ENCODE assay signal across 28 cellular contexts in genomic region chr13:60662595-60662994, GRCh38.
A peak's percentile ranks its signal among the peaks of the same experiment; 100 is the strongest.
DNase-seq lines count a peak whose midpoint lies in the region; ATAC-seq and TF ChIP-seq lines count a peak whose summit lies in the region.
"Had no signal": no experiment of that assay in that cellular context is flagged by ENCODE, and none has a peak within 500 bp of the region (broad histone marks: within the 10 kb centered on the region; RNA-seq: fewer than 3 reads in every experiment).

No MANE protein-coding gene starts in this region.

- WGBS in H9 (ENCODE audit: extremely low coverage, insufficient read length, low lambda C conversion rate), result no CpG with 5 or more reads among the region's 1 CpG
- 96 to 98% methylated on average over 1 of the region's 1 CpG for whole genome bisulfite sequencing in sigmoid colon, 2 donors

- no peak overlapping the region for H4K8ac ChIP-seq in H9 (replicated peaks; ENCODE audit: insufficient read length, low read depth, low read length)

- no peak overlapping the region for H3K23ac ChIP-seq in H9 (ENCODE audit: insufficient read length, low read depth, low read length)

- H3K4ac ChIP-seq in H9 (ENCODE audit: low read depth, low read length), result no peak overlapping the region

- H3K4me3 ChIP-seq in OCI-LY3 (ENCODE audit: low read length), result no peak overlapping the region
- no peak overlapping the region for H3K4me3 ChIP-seq in sigmoid colon
- H3K4me3 ChIP-seq: body of pancreas, neural progenitor cell, pancreas, SK-N-MC had no signal

- no peak overlapping the region for H3K9ac ChIP-seq in OCI-LY3 (ENCODE audit: low read length)
- H3K9ac ChIP-seq in H9 (ENCODE audit: extremely low read depth, insufficient read length, low read length), result no peak overlapping the region
- H3K9ac ChIP-seq: neural progenitor cell had no signal

- no peak overlapping the region for H3K4me3 Mint-ChIP-seq in H9
- H3K4me3 Mint-ChIP-seq: activated CD4-positive, alpha-beta memory T cell treated with anti-CD3 and anti-CD28 coated beads for 36 hours; activated T-helper 1 cell treated with anti-CD3 and anti-CD28 coated beads, Interleukin-12 subunit alpha, Interleukin-12 subunit beta, Interleukin-2, Interleukin-4 antibody, amounts not matched to agents 30 ng/mL and 10 ng/mL and 1 ng/mL, durations not matched to agents 14 hours and 24 hours and 36 hours; CD8-positive, alpha-beta T cell; dendritic cell treated with granulocyte-macrophage colony-stimulating factor and Interleukin-4, amounts not matched to agents 40 ng/mL and 50 ng/mL, for 4 days; endodermal cell; neural progenitor cell; stimulated activated memory B cell treated with anti-CD40 and anti-IgM and Interleukin-4, amounts not matched to agents 10 μg/mL and 1 μg/mL and 100 μg/mL, for 72 hours; type B pancreatic cell had no signal

- no peak overlapping the region for H3K56ac ChIP-seq in H9 (ENCODE audit: insufficient read length, low read depth, low read length)

- no peak overlapping the region for H3K18ac ChIP-seq in H9 (ENCODE audit: insufficient read length, low read depth, low read length)

- H3K4me1 ChIP-seq in OCI-LY3 (ENCODE audit: low read length), result peaks cover 2% of the 10 kb centered on the region; the same call in 1 of the 2 replicates
- H3K4me1 ChIP-seq in H9 (ENCODE audit: insufficient read depth, low read length), result no peaks in the 10 kb centered on the region
- H3K4me1 ChIP-seq in sigmoid colon, result no peaks in the 10 kb centered on the region
- H3K4me1 ChIP-seq: body of pancreas, pancreas had no signal

- no peaks in the 10 kb centered on the region for H3K79me1 ChIP-seq in H9 (ENCODE audit: insufficient read depth, low read depth, low read length, poor library complexity, severe bottlenecking)

- no peaks in the 10 kb centered on the region; a peak in 1 of 7 replicates for H3K36me3 Mint-ChIP-seq in H9 (ENCODE audit: insufficient read depth in 1 of 3, low read depth in 3 of 3)
- H3K36me3 Mint-ChIP-seq: activated CD4-positive, alpha-beta memory T cell treated with anti-CD3 and anti-CD28 coated beads for 36 hours; CD8-positive, alpha-beta T cell; neural progenitor cell; stimulated activated memory B cell treated with anti-CD40 and anti-IgM and Interleukin-4, amounts not matched to agents 10 μg/mL and 1 μg/mL and 100 μg/mL, for 72 hours; type B pancreatic cell had no signal

- TF ChIP-seq POLR2A in sigmoid colon (IDR thresholded peaks at IDR 0.05), result no peak

- no peaks in the 10 kb centered on the region for H3K23me2 ChIP-seq in H9 (ENCODE audit: insufficient read length, low read depth, low read length, poor library complexity, severe bottlenecking)

- no peak overlapping the region for H2BK20ac ChIP-seq in H9 (ENCODE audit: low read depth, low read length, poor library complexity, severe bottlenecking)

- peaks cover 0 to 6% of the 10 kb centered on the region in 2 experiments; a peak in 1 of 4 replicates for H3K4me1 Mint-ChIP-seq in H9
- H3K4me1 Mint-ChIP-seq: endodermal cell; stimulated activated memory B cell treated with anti-CD40 and anti-IgM and Interleukin-4, amounts not matched to agents 10 μg/mL and 1 μg/mL and 100 μg/mL, for 72 hours had no signal

- intact Hi-C loops in sigmoid colon (cut with DNase I), result no loop called here

- no peak overlapping the region for H3K4me2 ChIP-seq in OCI-LY3 (ENCODE audit: low read length)
- H3K4me2 ChIP-seq in H9 (ENCODE audit: insufficient read depth, insufficient read length, low read length), result no peak overlapping the region
- H3K4me2 ChIP-seq: neural progenitor cell had no signal

- peaks cover 3% of the 10 kb centered on the region; the same call in 1 of the 2 replicates for H3K27me3 Mint-ChIP-seq in H9 (ENCODE audit: low read depth)
- H3K27me3 Mint-ChIP-seq: activated CD4-positive, alpha-beta memory T cell treated with anti-CD3 and anti-CD28 coated beads for 36 hours; dendritic cell treated with granulocyte-macrophage colony-stimulating factor and Interleukin-4, amounts not matched to agents 40 ng/mL and 50 ng/mL, for 4 days; stimulated activated memory B cell treated with anti-CD40 and anti-IgM and Interleukin-4, amounts not matched to agents 10 μg/mL and 1 μg/mL and 100 μg/mL, for 72 hours; type B pancreatic cell had no signal

- TF ChIP-seq EP300 in sigmoid colon (IDR thresholded peaks at IDR 0.05), result no peak

- no peak for DNase-seq in hepatic stellate cell (ENCODE audit: low spot score)
- no peak for DNase-seq in H9
- no peak for DNase-seq in sigmoid colon
- DNase-seq: activated CD4-positive, alpha-beta memory T cell treated with anti-CD3 and anti-CD28 coated beads for 36 hours; activated CD4-positive, alpha-beta T cell treated with anti-CD3 and anti-CD28 coated beads for 1 hour; activated CD8-positive, alpha-beta memory T cell treated with anti-CD3 and anti-CD28 coated beads, Interleukin-2, amount 50 U/mL, for 4 hours; activated naive CD4-positive, alpha-beta T cell treated with anti-CD3 and anti-CD28 coated beads, Interleukin-2, amount 50 U/mL, for 16 hours; body of pancreas; CD8-positive, alpha-beta T cell; endodermal cell; islet precursor cell; left ventricle myocardium superior; mesendoderm; NCI-H1417 treated with DMSO at 0.1 percent for 48 hours; NCI-H2081; NCI-H526 treated with DMSO at 0.1 percent for 48 hours; pancreas had no signal

- H2BK5ac ChIP-seq in H9 (ENCODE audit: insufficient read length, low read length), result no peak overlapping the region

- no peak overlapping the region for H4K5ac ChIP-seq in H9 (ENCODE audit: insufficient read length, low read depth, low read length)

- no peak overlapping the region for H2BK15ac ChIP-seq in H9 (ENCODE audit: low read depth, low read length)

- H2AFZ ChIP-seq in OCI-LY3 (ENCODE audit: low read depth, low read length) (0 out of 2 replicates have a peak overlapping the region, but pooled peaks have one; percentile 48), H9 (ENCODE audit: low read length) (no peak overlapping the region)
- H2AFZ ChIP-seq: neural progenitor cell had no signal

- H4K91ac ChIP-seq in H9 (ENCODE audit: insufficient read length, low read depth, low read length), result no peak overlapping the region

- H2AK5ac ChIP-seq in H9 (ENCODE audit: insufficient read length, low read length), result no peak overlapping the region

- no peak overlapping the region for H2BK12ac ChIP-seq in H9 (ENCODE audit: insufficient read length, low read depth, low read length)

- no peak overlapping the region for H3T11ph ChIP-seq in H9 (ENCODE audit: low read length)

- H3K27me3 ChIP-seq in OCI-LY3 (ENCODE audit: low read depth, low read length), result no peaks in the 10 kb centered on the region
- no peaks in the 10 kb centered on the region for H3K27me3 ChIP-seq in H9 (ENCODE audit: insufficient read depth, low read length)
- H3K27me3 ChIP-seq in sigmoid colon, result no peaks in the 10 kb centered on the region
- H3K27me3 ChIP-seq: body of pancreas, neural progenitor cell, pancreas had no signal

- no peak overlapping the region for H3K14ac ChIP-seq in H9 (ENCODE audit: insufficient read depth, low read length)

- no peak overlapping the region for H2BK120ac ChIP-seq in H9 (ENCODE audit: low read depth, low read length, poor library complexity, severe bottlenecking)

- H4K20me1 ChIP-seq in OCI-LY3 (ENCODE audit: insufficient read depth, low read length) (no peaks in the 10 kb centered on the region), H9 (ENCODE audit: control insufficient read depth, insufficient read depth, insufficient read length) (no peaks in the 10 kb centered on the region)

- no peaks in the 10 kb centered on the region for H3K9me3 Mint-ChIP-seq in H9
- H3K9me3 Mint-ChIP-seq: activated CD4-positive, alpha-beta memory T cell treated with anti-CD3 and anti-CD28 coated beads for 36 hours; type B pancreatic cell had no signal

- ATAC-seq in GM18502 (IDR thresholded peaks at IDR 0.05; ENCODE audit: poor library complexity, unreplicated experiment), result peak; percentile 85
- peak; percentile 47 for ATAC-seq in HG02798 (IDR thresholded peaks at IDR 0.05; ENCODE audit: poor library complexity, unreplicated experiment)
- ATAC-seq in HG03520 (IDR thresholded peaks at IDR 0.05; ENCODE audit: unreplicated experiment), result peak; percentile 64
- no peak for ATAC-seq in GM18870 (IDR thresholded peaks at IDR 0.05; ENCODE audit: unreplicated experiment)
- ATAC-seq: body of pancreas; CD8-positive, alpha-beta T cell; left ventricle myocardium superior; pancreas; stimulated activated memory B cell treated with anti-CD40 and anti-IgM and Interleukin-4, amounts not matched to agents 10 μg/mL and 1 μg/mL and 100 μg/mL, for 72 hours had no signal

- no peak overlapping the region for H3K27ac Mint-ChIP-seq in H9
- H3K27ac Mint-ChIP-seq: activated CD4-positive, alpha-beta memory T cell treated with anti-CD3 and anti-CD28 coated beads for 36 hours; activated T-helper 1 cell treated with anti-CD3 and anti-CD28 coated beads, Interleukin-12 subunit alpha, Interleukin-12 subunit beta, Interleukin-2, Interleukin-4 antibody, amounts not matched to agents 30 ng/mL and 10 ng/mL and 1 ng/mL, durations not matched to agents 14 hours and 24 hours and 36 hours; CD8-positive, alpha-beta T cell; dendritic cell treated with granulocyte-macrophage colony-stimulating factor and Interleukin-4, amounts not matched to agents 40 ng/mL and 50 ng/mL, for 4 days; endodermal cell; neural progenitor cell; stimulated activated memory B cell treated with anti-CD40 and anti-IgM and Interleukin-4, amounts not matched to agents 10 μg/mL and 1 μg/mL and 100 μg/mL, for 72 hours; type B pancreatic cell had no signal

- H3K36me3 ChIP-seq in OCI-LY3 (replicated peaks; ENCODE audit: low read depth, low read length) (no peaks in the 10 kb centered on the region), sigmoid colon (no peaks in the 10 kb centered on the region)
- H3K36me3 ChIP-seq: neural progenitor cell, pancreas had no signal

- H3K27ac ChIP-seq in OCI-LY3 (ENCODE audit: low read length), result no peak overlapping the region
- no peak overlapping the region for H3K27ac ChIP-seq in H9 (ENCODE audit: insufficient read length, low read depth, low read length)
- H3K27ac ChIP-seq in sigmoid colon, result no peak overlapping the region
- H3K27ac ChIP-seq: body of pancreas, neural progenitor cell, pancreas, SK-N-MC had no signal

- H3K9me3 ChIP-seq in OCI-LY3 (ENCODE audit: insufficient read depth, low read length) (no peaks in the 10 kb centered on the region), H9 (ENCODE audit: control insufficient read depth, low read depth, low read length) (no peaks in the 10 kb centered on the region), sigmoid colon (no peaks in the 10 kb centered on the region)
- H3K9me3 ChIP-seq: body of pancreas, pancreas had no signal

- no peaks in the 10 kb centered on the region for H3K79me2 ChIP-seq in OCI-LY3 (ENCODE audit: low read length)
- H3K79me2 ChIP-seq in H9 (ENCODE audit: insufficient read depth, low read length), result no peaks in the 10 kb centered on the region

- TF ChIP-seq CTCF in OCI-LY3 (IDR thresholded peaks at IDR 0.05; ENCODE audit: low read depth, low read length) (no peak), H9 (conservative IDR thresholded peaks at IDR 0.05) (no peak), sigmoid colon (IDR thresholded peaks at IDR 0.05) (no peak)
